In genomic region chr3:149224736-149225594, GRCh38 we compare ENCODE assay signal across 8 cellular contexts. TPM values are rescaled to one million over a fixed set of nuclear protein-coding genes. Genes with fewer than 3 reads are reported as not detected.
DNase-seq lines count a peak whose midpoint lies in the region; ATAC-seq lines count a peak whose summit lies in the region.

No MANE protein-coding gene starts in this region.

- H3K36me3 ChIP-seq in H7 (replicated peaks; ENCODE audit: control insufficient read depth, insufficient read depth, low read length) = no peaks in the 10 kb centered on the region

- ATAC-seq in HG02678 (IDR thresholded peaks at IDR 0.05; ENCODE audit: unreplicated experiment) = peak; percentile 95

- H3K27me3 ChIP-seq in H7 (ENCODE audit: control insufficient read depth, insufficient read depth, low read length) = no peaks in the 10 kb centered on the region

- no peak overlapping the region for H3K4me3 ChIP-seq in H7 (ENCODE audit: insufficient read depth, low read depth, low read length)

- DNase-seq in activated T-cell treated with anti-CD3 and anti-CD28 coated beads for 24 hours (ENCODE audit: low read depth) (peak; percentile 7), NCI-H146 treated with DMSO at 0.1 percent for 48 hours (lab: John Stamatoyannopoulos, UW; ENCODE audit: unreplicated experiment) (peak; percentile 34), amniotic epithelial cell (ENCODE audit: low read depth) (peak; percentile 94), iris pigment epithelial cell (ENCODE audit: low read depth) (peak; percentile 94), H7 (no peak)
- DNase-seq in activated T-cell treated with anti-CD3 and anti-CD28 coated beads, Interleukin-2, amount 50 U/mL, for 1 hour = no peak
- DNase-seq in stimulated activated CD4-positive, alpha-beta T cell treated with anti-CD3 and anti-CD28 coated beads, Interleukin-4, amount 100 ng/mL, for 24 hours = peak; percentile 11

RNA-seq across cellular contexts. Expression of gene CP, which starts 3.3 kb away (rescaled TPM):
- total RNA-seq in H7 (2014; rRNA removed; shearing (Covaris generic)) = 0.21 and 0.59 TPM in 2 replicates

Comparison
In these comparisons a context has a peak if more than half of its experiments do, and no peak if none do; other contexts are left out.
1. DNase-seq: peak in activated T-cell treated with anti-CD3 and anti-CD28 coated beads for 24 hours (single experiment), NCI-H146 treated with DMSO at 0.1 percent for 48 hours (single experiment), amniotic epithelial cell (single experiment), iris pigment epithelial cell (single experiment) and stimulated activated CD4-positive, alpha-beta T cell treated with anti-CD3 and anti-CD28 coated beads, Interleukin-4, amount 100 ng/mL, for 24 hours (single experiment); none in activated T-cell treated with anti-CD3 and anti-CD28 coated beads, Interleukin-2, amount 50 U/mL, for 1 hour (single experiment) and H7 (single experiment).